Comparison of ENCODE assay signal across 9 cellular contexts in genomic region chr1:167752219-167752985, GRCh38. TPM values are rescaled to one million over a fixed set of nuclear protein-coding genes. Genes with fewer than 3 reads are reported as not detected.
DNase-seq lines count a peak whose midpoint lies in the region; ATAC-seq, FAIRE-seq and TF ChIP-seq lines count a peak whose summit lies in the region.
"Had no signal": no experiment of that assay in that cellular context is flagged by ENCODE, and none has a peak within 500 bp of the region (broad histone marks: within the 10 kb centered on the region; RNA-seq: fewer than 3 reads in every experiment).

No MANE protein-coding gene starts in this region.

- H3K4me3 ChIP-seq in bronchial epithelial cell (ENCODE audit: low read depth, low read length), result no peak overlapping the region

- DNase-seq in bronchial epithelial cell (ENCODE audit: low read depth), result peak; percentile 72
- DNase-seq in renal cortical epithelial cell (ENCODE audit: low read depth), result peak; percentile 28
- DNase-seq in NCI-H187 (lab: John Stamatoyannopoulos, UW), result no peak
- DNase-seq in T-helper 9 cell, result no peak
- DNase-seq in glomerular visceral epithelial cell (ENCODE audit: extremely low spot score), result no peak
- DNase-seq: effector memory CD4-positive, alpha-beta T cell had no signal

- peaks cover 2% of the 10 kb centered on the region for H3K36me3 ChIP-seq in bronchial epithelial cell (ENCODE audit: control insufficient read depth, insufficient read depth, low read length)

- TF ChIP-seq CTCF in bronchial epithelial cell (IDR thresholded peaks at IDR 0.05; ENCODE audit: insufficient read depth, low read length, severe bottlenecking), result no peak

- no peaks in the 10 kb centered on the region for H3K27me3 ChIP-seq in bronchial epithelial cell (ENCODE audit: control insufficient read depth, insufficient read depth, low read length)

- ATAC-seq in GM18498 (IDR thresholded peaks at IDR 0.05; ENCODE audit: unreplicated experiment) (peak; percentile 30), HG03520 (IDR thresholded peaks at IDR 0.05; ENCODE audit: unreplicated experiment) (peak; percentile 29), HG02981 (IDR thresholded peaks at IDR 0.05; ENCODE audit: unreplicated experiment) (no peak)

- no peak for FAIRE-seq in bronchial epithelial cell (lab: Jason Lieb, UNC)

RNA-seq across cellular contexts. Expression of gene MPZL1, which starts 30.6 kb away (rescaled TPM):
- total RNA-seq in bronchial epithelial cell (69.8 and 95.6 TPM in 2 replicates), renal cortical epithelial cell (133 and 183 TPM in 2 replicates)

Comparison
In these comparisons a context has a peak if more than half of its experiments do, and no peak if none do; other contexts are left out.
1. DNase-seq: peak in bronchial epithelial cell (single experiment) and renal cortical epithelial cell (single experiment); none in NCI-H187 (0 of 2), T-helper 9 cell (single experiment) and glomerular visceral epithelial cell (single experiment).